In genomic region chr1:154501423-154502065, GRCh38 we compare ENCODE assay signal across 8 cellular contexts.
DNase-seq lines count a peak whose midpoint lies in the region; ATAC-seq and TF ChIP-seq lines count a peak whose summit lies in the region.

No MANE protein-coding gene starts in this region.

- no peaks in the 10 kb centered on the region for H3K9me3 Mint-ChIP-seq in activated naive CD8-positive, alpha-beta T cell treated with anti-CD3 and anti-CD28 coated beads, Interleukin-2, amount 50 U/mL, for 24 hours

- H3K4me3 Mint-ChIP-seq in activated naive CD8-positive, alpha-beta T cell treated with anti-CD3 and anti-CD28 coated beads, Interleukin-2, amount 50 U/mL, for 24 hours = peak overlapping the region; percentile 6

- peaks cover 61% of the 10 kb centered on the region for H3K27me3 Mint-ChIP-seq in activated naive CD8-positive, alpha-beta T cell treated with anti-CD3 and anti-CD28 coated beads, Interleukin-2, amount 50 U/mL, for 24 hours

- H3K4me1 Mint-ChIP-seq in activated naive CD8-positive, alpha-beta T cell treated with anti-CD3 and anti-CD28 coated beads, Interleukin-2, amount 50 U/mL, for 24 hours = peaks cover 25% of the 10 kb centered on the region

- no peak for ATAC-seq in activated naive CD8-positive, alpha-beta T cell treated with anti-CD3 and anti-CD28 coated beads, Interleukin-2, amount 50 U/mL, for 24 hours
- no peak for ATAC-seq in GM18519 (IDR thresholded peaks at IDR 0.05; ENCODE audit: low FRiP score, unreplicated experiment)
- ATAC-seq in GM19463 (IDR thresholded peaks at IDR 0.05; ENCODE audit: unreplicated experiment) = no peak
- no peak for ATAC-seq in HG02610 (IDR thresholded peaks at IDR 0.05; ENCODE audit: unreplicated experiment)

- no peak for TF ChIP-seq CTCF in GM13977 (IDR thresholded peaks at IDR 0.05; ENCODE audit: extremely low read depth, insufficient read depth, missing control alignments)

- no peaks in the 10 kb centered on the region for H3K36me3 Mint-ChIP-seq in activated naive CD8-positive, alpha-beta T cell treated with anti-CD3 and anti-CD28 coated beads, Interleukin-2, amount 50 U/mL, for 24 hours (ENCODE audit: low read depth)

- DNase-seq in GM13977 (ENCODE audit: low spot score) (peak; percentile 40), iPS-NIHi11 (ENCODE audit: low spot score) (peak; percentile 61), skeletal muscle cell (ENCODE audit: low read depth) (no peak), C1 segment of cervical spinal cord (lab: John Stamatoyannopoulos, UW) (no peak)
- DNase-seq in activated naive CD8-positive, alpha-beta T cell treated with anti-CD3 and anti-CD28 coated beads, Interleukin-2, amount 50 U/mL, for 24 hours = no peak

- in situ Hi-C loops in GM13977 (cut with MboI; ENCODE audit: low pct_unique_long_range_greater_than_20kb, low sequenced_read_pairs, unreplicated experiment) = no loop called here

- H3K4me3 ChIP-seq in skeletal muscle cell (ENCODE audit: low read depth, low read length) = peak overlapping the region; percentile 15

- no peak overlapping the region for H3K27ac Mint-ChIP-seq in activated naive CD8-positive, alpha-beta T cell treated with anti-CD3 and anti-CD28 coated beads, Interleukin-2, amount 50 U/mL, for 24 hours

Comparison
In these comparisons a context has a peak if more than half of its experiments do, and no peak if none do; other contexts are left out.
1. DNase-seq: peak in GM13977 (single experiment) and iPS-NIHi11 (single experiment); none in activated naive CD8-positive, alpha-beta T cell treated with anti-CD3 and anti-CD28 coated beads, Interleukin-2, amount 50 U/mL, for 24 hours (single experiment), skeletal muscle cell (single experiment) and C1 segment of cervical spinal cord (0 of 14).